Comparison of ENCODE assay signal across 8 cellular contexts in the genomic region with DNA sequence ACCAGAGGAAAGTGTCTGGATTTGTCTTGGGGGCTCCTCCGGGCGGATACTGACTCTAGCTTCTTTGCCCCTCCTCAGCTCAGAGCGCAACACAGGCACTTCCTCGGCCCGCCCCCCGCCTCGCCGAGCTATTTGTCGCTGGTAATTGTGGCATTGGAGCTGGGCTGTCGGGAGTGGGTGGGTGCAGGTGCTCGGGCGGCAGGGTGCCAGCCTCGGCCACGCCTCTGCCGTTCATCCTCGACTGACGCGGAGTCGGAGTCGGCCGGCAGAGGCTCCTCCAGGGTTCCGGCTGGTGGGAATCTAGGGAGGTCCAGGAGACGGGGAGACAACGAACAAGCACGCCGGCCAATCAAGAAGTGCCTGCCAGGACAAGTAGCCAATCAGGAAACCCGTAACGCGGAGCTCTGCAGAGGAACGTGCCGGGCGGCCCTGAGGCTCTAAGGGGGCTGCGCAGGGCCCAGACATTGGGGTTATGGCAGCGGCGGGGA. TPM values are rescaled to one million over a fixed set of nuclear protein-coding genes. Genes with fewer than 3 reads are reported as not detected.
DNase-seq lines count a peak whose midpoint lies in the region; ATAC-seq, FAIRE-seq and TF ChIP-seq lines count a peak whose summit lies in the region.

No MANE protein-coding gene starts in this region.

- DNase-seq in AG08396 (ENCODE audit: low spot score), result peak; percentile 89
- peak; percentile 57 for DNase-seq in HT-29 (ENCODE audit: low spot score)
- peak; percentile 79 for DNase-seq in NT2/D1 (ENCODE audit: low read depth, low spot score)
- peak; percentile 59 for DNase-seq in Right ventricle myocardium superior
- DNase-seq in pancreas, result peak in 5 of 6 donors; percentile 44 to 66 (median 48)
- DNase-seq in cortex of kidney (lab: John Stamatoyannopoulos, UW), result no peak

- H3K4me1 ChIP-seq in NT2/D1 (ENCODE audit: insufficient read depth, insufficient read length) (peaks cover 5% of the 10 kb centered on the region), pancreas (no peaks in the 10 kb centered on the region)

- H3K9me3 ChIP-seq in NT2/D1 (ENCODE audit: insufficient read depth, low read length), result no peaks in the 10 kb centered on the region
- no peaks in the 10 kb centered on the region for H3K9me3 ChIP-seq in pancreas

- no peaks in the 10 kb centered on the region for H3K9me3 Mint-ChIP-seq in activated naive CD8-positive, alpha-beta T cell (ENCODE audit: low read depth)

- peaks cover 21% of the 10 kb centered on the region for H3K4me1 Mint-ChIP-seq in activated naive CD8-positive, alpha-beta T cell (ENCODE audit: low read depth)

- no peak overlapping the region for H3K9ac ChIP-seq in NT2/D1 (ENCODE audit: insufficient read length, low read depth)

- H3K27me3 ChIP-seq in NT2/D1 (ENCODE audit: insufficient read depth, insufficient read length), result peaks cover 37% of the 10 kb centered on the region
- no peaks in the 10 kb centered on the region for H3K27me3 ChIP-seq in pancreas

- FAIRE-seq in pancreas (lab: Jason Lieb, UNC), result no peak

- H3K27ac ChIP-seq in pancreas, result no peak overlapping the region

- H3K27me3 Mint-ChIP-seq in activated naive CD8-positive, alpha-beta T cell, result no peaks in the 10 kb centered on the region

- ATAC-seq in Right ventricle myocardium superior (ENCODE audit: poor library complexity) (peak; percentile 66), pancreas (peak; percentile 44 to 79 (median 76)), HG03521 (IDR thresholded peaks at IDR 0.05; ENCODE audit: unreplicated experiment) (no peak)

- H3K36me3 Mint-ChIP-seq in activated naive CD8-positive, alpha-beta T cell, result no peaks in the 10 kb centered on the region

- WGBS in pancreas, 2 donors, result 1 to 25% methylated on average over 35 of the region's 35 CpGs

- peak overlapping the region; percentile 26 for H3K4me3 ChIP-seq in NT2/D1 (ENCODE audit: insufficient read length, low read depth)
- peak overlapping the region in 2 of 4 donors; percentile 8 to 30 for H3K4me3 ChIP-seq in pancreas

- H3K36me3 ChIP-seq in NT2/D1 (ENCODE audit: insufficient read depth, insufficient read length, low read length) (no peaks in the 10 kb centered on the region), pancreas (no peaks in the 10 kb centered on the region)

- H3K4me3 Mint-ChIP-seq in activated naive CD8-positive, alpha-beta T cell, result peak overlapping the region; percentile 81

- no peak for TF ChIP-seq CTCF in pancreas (IDR thresholded peaks at IDR 0.05)

- intact Hi-C loops in Right ventricle myocardium superior (cut with DNase I), result no loop called here
- intact Hi-C loops in pancreas (cut with DNase I), result no loop called here

- peak overlapping the region; percentile 34 for H3K27ac Mint-ChIP-seq in activated naive CD8-positive, alpha-beta T cell

RNA-seq across cellular contexts. Expression of a gene that starts 3.9 kb away (rescaled TPM):
- total RNA-seq in HT-29 (2014; rRNA removed; shearing (Covaris generic)), result not detected in 2 replicates
- total RNA-seq in Right ventricle myocardium superior (10.9 TPM), pancreas (1 to 10 TPM in 3 of 6 donors, under 1 TPM in 3; 0.47 to 2.4 (median 0.89) TPM)
- 10 to 100 TPM in 1 of 2 donors, 1 to 10 TPM in 1; 2.9 to 10.3 TPM for polyA plus RNA-seq in pancreas

RNA-seq across cellular contexts. Expression of a gene that starts 6.1 kb away (rescaled TPM):
- total RNA-seq in HT-29 (2014; rRNA removed; shearing (Covaris generic)), result 0.21 and 0.56 TPM in 2 replicates
- 2.6 TPM for total RNA-seq in Right ventricle myocardium superior
- total RNA-seq in pancreas, result 1 to 10 TPM in 3 of 6 donors, under 1 TPM in 3; 0.31 to 2.3 (median 0.95) TPM
- 1 to 10 TPM; 2.5 to 4.1 TPM for polyA plus RNA-seq in pancreas

RNA-seq across cellular contexts. Expression of a gene that starts 26.8 kb away (rescaled TPM):
- 53.4 and 55.5 TPM in 2 replicates for total RNA-seq in HT-29 (2014; rRNA removed; shearing (Covaris generic))
- total RNA-seq in Right ventricle myocardium superior (20.9 TPM), pancreas (10 to 100 TPM in 4 of 6 donors, 1 to 10 TPM in 2; 5.8 to 14.6 (median 10.4) TPM)
- 10 to 100 TPM in 1 of 2 donors, 1 to 10 TPM in 1; 7.6 to 10.2 TPM for polyA plus RNA-seq in pancreas

RNA-seq across cellular contexts. Expression of a gene that starts 35.4 kb away (rescaled TPM):
- 164 and 167 TPM in 2 replicates for total RNA-seq in HT-29 (2014; rRNA removed; shearing (Covaris generic))
- 93.2 TPM for total RNA-seq in Right ventricle myocardium superior
- 10 to 100 TPM; 39.1 to 71.0 (median 61.5) TPM for total RNA-seq in pancreas
- 100 to 1,000 TPM in 1 of 2 donors, 10 to 100 TPM in 1; 56.4 to 113 TPM for polyA plus RNA-seq in pancreas

RNA-seq across cellular contexts. Expression of a gene that starts 41.3 kb away (rescaled TPM):
- 116 and 127 TPM in 2 replicates for total RNA-seq in HT-29 (2014; rRNA removed; shearing (Covaris generic))
- 62.7 TPM for total RNA-seq in Right ventricle myocardium superior
- total RNA-seq in pancreas, result 100 to 1,000 TPM in 2 of 6 donors, 10 to 100 TPM in 4; 11.5 to 292 (median 53.4) TPM
- 100 to 1,000 TPM; 143 to 175 TPM for polyA plus RNA-seq in pancreas
